8 cellular contexts compared by ENCODE assay signal in genomic region chr12:69239286-69239921, GRCh38. TPM values are rescaled to one million over a fixed set of nuclear protein-coding genes. Genes with fewer than 3 reads are reported as not detected.
DNase-seq lines count a peak whose midpoint lies in the region; ATAC-seq, FAIRE-seq and TF ChIP-seq lines count a peak whose summit lies in the region.

A gene with protein sequence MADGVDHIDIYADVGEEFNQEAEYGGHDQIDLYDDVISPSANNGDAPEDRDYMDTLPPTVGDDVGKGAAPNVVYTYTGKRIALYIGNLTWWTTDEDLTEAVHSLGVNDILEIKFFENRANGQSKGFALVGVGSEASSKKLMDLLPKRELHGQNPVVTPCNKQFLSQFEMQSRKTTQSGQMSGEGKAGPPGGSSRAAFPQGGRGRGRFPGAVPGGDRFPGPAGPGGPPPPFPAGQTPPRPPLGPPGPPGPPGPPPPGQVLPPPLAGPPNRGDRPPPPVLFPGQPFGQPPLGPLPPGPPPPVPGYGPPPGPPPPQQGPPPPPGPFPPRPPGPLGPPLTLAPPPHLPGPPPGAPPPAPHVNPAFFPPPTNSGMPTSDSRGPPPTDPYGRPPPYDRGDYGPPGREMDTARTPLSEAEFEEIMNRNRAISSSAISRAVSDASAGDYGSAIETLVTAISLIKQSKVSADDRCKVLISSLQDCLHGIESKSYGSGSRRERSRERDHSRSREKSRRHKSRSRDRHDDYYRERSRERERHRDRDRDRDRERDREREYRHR (plus strand): TSS chr12:69239569. CDS start chr12:69239647, 78 bp downstream.

- H3K9me3 ChIP-seq in BE2C: no peaks in the 10 kb centered on the region

- TF ChIP-seq CTCF in BE2C (IDR thresholded peaks at IDR 0.05; ENCODE audit: low read depth, low read length) (no peak), kidney epithelial cell (IDR thresholded peaks at IDR 0.05; ENCODE audit: insufficient read depth, low read length, poor library complexity, severe bottlenecking) (no peak)

- peak; percentile 90 for ATAC-seq in HG03442 (IDR thresholded peaks at IDR 0.05; ENCODE audit: unreplicated experiment)

- peak; percentile 71 for FAIRE-seq in GM19239 (lab: Jason Lieb, UNC)

- H3K4me3 ChIP-seq in BE2C (ENCODE audit: low read depth, low read length) (peak within 1 kb of the TSS; percentile 98), kidney epithelial cell (ENCODE audit: low read depth, low read length) (peak within 1 kb of the TSS; percentile 58)

- no peaks in the 10 kb centered on the region for H3K27me3 ChIP-seq in BE2C
- no peaks in the 10 kb centered on the region for H3K27me3 ChIP-seq in kidney epithelial cell (ENCODE audit: control insufficient read depth, insufficient read depth, low read length)

- H3K36me3 ChIP-seq in BE2C (peaks cover 7% of the 10 kb centered on the region), kidney epithelial cell (ENCODE audit: control insufficient read depth, insufficient read depth, low read length) (no peaks in the 10 kb centered on the region)

- no peaks in the 10 kb centered on the region for H3K4me1 ChIP-seq in BE2C

- peak; percentile 98 for DNase-seq in BE2C
- peak; percentile 75 for DNase-seq in GM19239 (ENCODE audit: insufficient read length, low spot score)
- peak; percentile 95 for DNase-seq in NCI-H510A treated with DMSO at 0.1 percent for 48 hours (lab: John Stamatoyannopoulos, UW)
- DNase-seq in activated CD4-positive, alpha-beta T cell treated with anti-CD3 and anti-CD28 coated beads for 24 hours (ENCODE audit: low read depth in 2 of 2): peak; percentile 93 to 94
- DNase-seq in cerebellum (ENCODE audit: low spot score): peak; percentile 97
- peak; percentile 58 for DNase-seq in kidney epithelial cell (ENCODE audit: low read depth)
- DNase-seq in stimulated activated CD4-positive, alpha-beta T cell treated with anti-CD3 and anti-CD28 coated beads, Interleukin-15, amount 100 ng/mL, for 24 hours: peak; percentile 98

RNA-seq across cellular contexts. Expression of the gene that starts here (rescaled TPM):
- 164 TPM for polyA plus RNA-seq in BE2C (2012; ENCODE audit: insufficient read depth, insufficient read length, low read depth)
- total RNA-seq in cerebellum (138 TPM), kidney epithelial cell (34.6 and 35.6 TPM in 2 replicates)

Comparison
In these comparisons a context has a peak if more than half of its experiments do, and no peak if none do; other contexts are left out.
1. Peak in every context shown above with its lines: DNase-seq, ATAC-seq and H3K4me3 ChIP-seq.